Comparison of ENCODE assay signal across 8 cellular contexts in the genomic region with DNA sequence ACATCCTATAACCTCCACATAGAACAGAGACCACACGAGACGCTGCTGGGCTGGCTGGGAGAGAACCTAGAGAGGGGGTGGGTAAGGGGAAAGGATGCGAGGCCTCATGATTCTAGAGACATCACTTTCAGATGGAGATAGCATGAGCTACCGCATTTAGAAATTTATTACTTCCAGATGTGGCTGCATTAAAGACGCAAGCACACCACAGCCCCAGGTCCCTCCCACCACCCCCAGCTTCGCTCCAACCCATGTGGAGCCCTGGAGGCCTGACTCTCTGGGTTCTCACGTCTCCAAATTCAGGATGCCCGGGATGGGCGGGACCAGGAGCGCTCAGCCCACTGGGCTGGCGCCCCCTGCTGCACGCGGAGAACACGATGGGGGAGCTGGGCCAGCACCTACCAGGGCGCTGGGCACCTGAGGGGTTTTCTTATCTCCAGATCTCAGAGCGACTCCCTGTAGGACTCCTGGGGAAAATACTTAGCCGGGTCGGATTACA. TPM values are rescaled to one million over a fixed set of nuclear protein-coding genes. Genes with fewer than 3 reads are reported as not detected.
DNase-seq lines count a peak whose midpoint lies in the region; ATAC-seq and TF ChIP-seq lines count a peak whose summit lies in the region.

No MANE protein-coding gene starts in this region.

- H3K27me3 ChIP-seq in adrenal gland (no peaks in the 10 kb centered on the region), right cardiac atrium (ENCODE audit: control insufficient read depth, insufficient read depth) (no peaks in the 10 kb centered on the region), stomach (no peaks in the 10 kb centered on the region)

- peaks cover 0 to 34% of the 10 kb centered on the region in 2 donors for H3K36me3 ChIP-seq in adrenal gland (replicated peaks in 1 of 2)
- H3K36me3 ChIP-seq in stomach: peaks cover 30 to 54% (median 51%) of the 10 kb centered on the region in 4 donors

- TF ChIP-seq POLR2A in adrenal gland (IDR thresholded peaks at IDR 0.05) (no peak), stomach (IDR thresholded peaks at IDR 0.05) (no peak), GM18505 (IDR thresholded peaks at IDR 0.05; ENCODE audit: borderline replicate concordance, extremely low read depth, insufficient read depth, insufficient read length) (no peak)

- 60 to 90% (median 67%) methylated on average over 4 to 18 of the region's 18 CpGs for WGBS in adrenal gland, 4 donors
- WGBS in right cardiac atrium: 51% methylated on average over 18 of the region's 18 CpGs
- 60 to 73% (median 68%) methylated on average over 13 to 18 of the region's 18 CpGs for WGBS in stomach, 5 donors

- ATAC-seq in right cardiac atrium: peak; percentile 69 to 73
- ATAC-seq in HG03039 (IDR thresholded peaks at IDR 0.05; ENCODE audit: unreplicated experiment): no peak
- ATAC-seq in GM18505 (IDR thresholded peaks at IDR 0.05; ENCODE audit: unreplicated experiment): no peak

- no peak for TF ChIP-seq EP300 in stomach (IDR thresholded peaks at IDR 0.05)

- H3K4me3 ChIP-seq in GM12875 (ENCODE audit: low read depth, low read length) (no peak overlapping the region), adrenal gland (no peak overlapping the region), right cardiac atrium (ENCODE audit: low read length) (no peak overlapping the region), stomach (no peak overlapping the region)

- DNase-seq in adrenal gland (peak in 3 of 7 donors; percentile 23 to 46 (median 37)), right cardiac atrium (peak; percentile 68 to 87 (median 81)), stomach (no peak), T-helper 1 cell (no peak), NK-92 (lab: John Stamatoyannopoulos, UW; ENCODE audit: unreplicated experiment) (no peak)

- H3K9me3 ChIP-seq in adrenal gland (replicated peaks in 1 of 3) (no peaks in the 10 kb centered on the region), right cardiac atrium (ENCODE audit: control insufficient read depth, low read length) (no peaks in the 10 kb centered on the region), stomach (no peaks in the 10 kb centered on the region)

- H3K4me1 ChIP-seq in adrenal gland (replicated peaks in 1 of 2) (peaks cover 0 to 6% of the 10 kb centered on the region in 2 donors), right cardiac atrium (ENCODE audit: control insufficient read depth, insufficient read depth, low read length) (peaks cover 12% of the 10 kb centered on the region), stomach (peaks cover 14 to 19% (median 15%) of the 10 kb centered on the region in 4 donors)

- intact Hi-C loops in adrenal gland (cut with DNase I) (no loop called here), right cardiac atrium (cut with DNase I) (no loop called here), stomach (cut with DNase I; ENCODE audit: low total_unique reads) (no loop called here)

- H3K27ac ChIP-seq in adrenal gland (peak overlapping the region in 2 of 5 donors; percentile 59 to 68), right cardiac atrium (ENCODE audit: low read length) (no peak overlapping the region), stomach (peak overlapping the region in 3 of 5 donors; percentile 15 to 77 (median 60))

- TF ChIP-seq CTCF in GM12875 (IDR thresholded peaks at IDR 0.05; ENCODE audit: borderline replicate concordance, insufficient read depth, low read depth, low read length): peak; percentile 16; the same call in 1 of the 2 replicates
- peak in 4 of 6 experiments; percentile 20 to 40 (median 34) for TF ChIP-seq CTCF in adrenal gland (IDR thresholded peaks at IDR 0.05)
- peak in 1 of 7 experiments; percentile 15 for TF ChIP-seq CTCF in stomach (IDR thresholded peaks at IDR 0.05)

RNA-seq across cellular contexts. Expression of gene MRPL21, which starts 13.6 kb away (rescaled TPM):
- total RNA-seq in adrenal gland: 10 to 100 TPM; 31.1 to 65.6 (median 44.3) TPM
- polyA plus RNA-seq in adrenal gland: 10 to 100 TPM; 46.7 to 77.8 (median 48.1) TPM
- 10 to 100 TPM; 57.3 to 85.5 (median 80.0) TPM for total RNA-seq in right cardiac atrium
- 144 TPM for polyA plus RNA-seq in right cardiac atrium
- total RNA-seq in stomach: 100 to 1,000 TPM in 2 of 5 donors, 10 to 100 TPM in 3; 30.6 to 185 (median 56.7) TPM
- 100 to 1,000 TPM in 1 of 3 donors, 10 to 100 TPM in 2; 92.1 to 112 (median 93.1) TPM for polyA plus RNA-seq in stomach

RNA-seq across cellular contexts. Expression of gene IGHMBP2, which starts 13.7 kb away (rescaled TPM):
- 10 to 100 TPM in 7 of 8 donors, 1 to 10 TPM in 1; 9.4 to 21.0 (median 16.3) TPM for total RNA-seq in adrenal gland
- 10 to 100 TPM in 2 of 3 donors, 1 to 10 TPM in 1; 8.7 to 40.6 (median 29.5) TPM for polyA plus RNA-seq in adrenal gland
- total RNA-seq in right cardiac atrium: 10 to 100 TPM; 11.1 to 12.7 (median 11.9) TPM
- 10.4 TPM for polyA plus RNA-seq in right cardiac atrium
- 100 to 1,000 TPM in 1 of 5 donors, 10 to 100 TPM in 3, 1 to 10 TPM in 1; 8.8 to 133 (median 25.6) TPM for total RNA-seq in stomach
- polyA plus RNA-seq in stomach: 10 to 100 TPM in 2 of 3 donors, 1 to 10 TPM in 1; 9.2 to 14.2 (median 11.3) TPM

RNA-seq across cellular contexts. Expression of gene CPT1A, which starts 48.3 kb away (rescaled TPM):
- 100 to 1,000 TPM in 1 of 8 donors, 10 to 100 TPM in 7; 61.9 to 140 (median 69.6) TPM for total RNA-seq in adrenal gland
- 10 to 100 TPM; 15.2 to 66.1 (median 22.3) TPM for polyA plus RNA-seq in adrenal gland
- 10 to 100 TPM; 33.2 to 63.5 (median 47.3) TPM for total RNA-seq in right cardiac atrium
- 22.4 TPM for polyA plus RNA-seq in right cardiac atrium
- total RNA-seq in stomach: 100 to 1,000 TPM in 1 of 5 donors, 10 to 100 TPM in 4; 17.0 to 103 (median 61.7) TPM
- polyA plus RNA-seq in stomach: 10 to 100 TPM in 2 of 3 donors, 1 to 10 TPM in 1; 7.0 to 10.5 (median 10.3) TPM

Comparison
In these comparisons a context has a peak if more than half of its experiments do, and no peak if none do; other contexts are left out.
1. DNase-seq: peak in right cardiac atrium (3 of 3); none in stomach (single experiment), T-helper 1 cell (0 of 5) and NK-92 (single experiment).
2. ATAC-seq: peak in right cardiac atrium (2 of 2); none in HG03039 (single experiment) and GM18505 (single experiment).